Comparison of ENCODE assay signal across 8 cellular contexts in genomic region chr16:2838928-2839327, GRCh38. TPM values are rescaled to one million over a fixed set of nuclear protein-coding genes. Genes with fewer than 3 reads are reported as not detected.
A peak's percentile ranks its signal among the peaks of the same experiment; 100 is the strongest.
DNase-seq lines count a peak whose midpoint lies in the region; ATAC-seq, FAIRE-seq and TF ChIP-seq lines count a peak whose summit lies in the region.

No MANE protein-coding gene starts in this region.

- SMC1A ChIA-PET in GM12878 (lab: Charles Lee; ENCODE audit: uncharacterized antibody, unreplicated experiment) = interaction anchor here (0.6 to 2.2 kb wide), 3 partner anchors 29 to 68 kb away, joined by 3 to 16 read pairs (median 3); no protein-coding TSS in a partner anchor

- TF ChIP-seq EP300 in GM12878 (IDR thresholded peaks at IDR 0.05; ENCODE audit: borderline replicate concordance in 1 of 2, control insufficient read depth in 1 of 2, low read depth in 2 of 2, low read length in 2 of 2) = no peak

- H4K20me1 ChIP-seq in DND-41 (ENCODE audit: insufficient read depth, low read length) = no peaks in the 10 kb centered on the region
- H4K20me1 ChIP-seq in GM12878 (ENCODE audit: control insufficient read depth, insufficient read depth) = no peaks in the 10 kb centered on the region

- no peak overlapping the region for H3K4me3 ChIP-seq in DND-41 (ENCODE audit: low read depth in 1 of 2, low read length in 2 of 2)
- no peak overlapping the region for H3K4me3 ChIP-seq in GM12878
- no peak overlapping the region for H3K4me3 ChIP-seq in small intestine (ENCODE audit: low read depth in 1 of 2, low read length in 2 of 2)

- CTCF ChIA-PET in GM12878 (lab: Yijun Ruan, JAX) = interaction anchor here (0.6 to 3.1 kb wide), 23 partner anchors 10 to 184 kb away, joined by 3 to 22 read pairs (median 4); partner anchors contain the start of genes FLYWCH1, FLYWCH2 and HCFC1R1

- H3K4me2 ChIP-seq in DND-41 (ENCODE audit: insufficient read depth, low read length) (no peak overlapping the region), GM12878 (ENCODE audit: control insufficient read depth, insufficient read depth) (no peak overlapping the region)

- DNase-seq in DND-41 = peak; percentile 52
- peak; percentile 74 for DNase-seq in HuH-7.5 (ENCODE audit: low spot score)
- peak in 4 of 5 donors; percentile 37 to 63 (median 44) for DNase-seq in T-helper 1 cell
- no peak for DNase-seq in GM12878 (ENCODE audit: low read depth, low spot score)
- DNase-seq in iPS DF 19.7 (ENCODE audit: low read depth, low spot score) = peak; percentile 56
- DNase-seq in small intestine = peak; percentile 60

- in situ Hi-C loops in GM12878 (cut with MboI) = no loop called here

- H3K27ac ChIP-seq in DND-41 (ENCODE audit: low read length) = no peak overlapping the region
- H3K27ac ChIP-seq in GM12878 (ENCODE audit: control insufficient read depth, insufficient read depth) = no peak overlapping the region
- H3K27ac ChIP-seq in small intestine (ENCODE audit: low read depth in 1 of 2, low read length in 1 of 2) = no peak overlapping the region

- 26% methylated on average over 12 of the region's 12 CpGs for WGBS in GM12878 (ENCODE audit: insufficient coverage, insufficient replicate concordance, low lambda C conversion rate, missing lambda C conversion rate)
- 3 to 11% (median 5%) methylated on average over 7 to 12 of the region's 12 CpGs for WGBS in small intestine, 3 donors

- intact Hi-C loops in GM12878 (cut with micrococcal nuclease; ENCODE audit: unreplicated experiment) = loop anchor here (2.0 kb wide), 1 partner anchor 30 kb away; no protein-coding TSS in a partner anchor

- peak; percentile 63 for TF ChIP-seq RAD21 in GM12878 (IDR thresholded peaks at IDR 0.05; ENCODE audit: insufficient read depth, low read depth, low read length)

- BruUV-seq in GM12878 (replicated peaks; lab: Mats Ljungman, UMichigan) = no TSS peak

- H3K27me3 ChIP-seq in DND-41 (ENCODE audit: insufficient read depth, low read length, poor library complexity) (no peaks in the 10 kb centered on the region), GM12878 (replicated peaks in 1 of 2; ENCODE audit: control insufficient read depth in 2 of 2, insufficient read depth in 2 of 2, low read length in 1 of 2) (no peaks in the 10 kb centered on the region), small intestine (ENCODE audit: control insufficient read depth in 2 of 2, insufficient read depth in 2 of 2, low read length in 2 of 2) (no peaks in the 10 kb centered on the region)

- H3K36me3 ChIP-seq in DND-41 (ENCODE audit: insufficient read depth, low read length) (no peaks in the 10 kb centered on the region), GM12878 (ENCODE audit: control insufficient read depth in 2 of 2, insufficient read depth in 2 of 2, low read length in 1 of 2) (no peaks in the 10 kb centered on the region), small intestine (ENCODE audit: control insufficient read depth in 2 of 2, insufficient read depth in 2 of 2, low read length in 2 of 2) (no peaks in the 10 kb centered on the region)

- H3K4me1 ChIP-seq in DND-41 (ENCODE audit: insufficient read depth, low read length) (no peaks in the 10 kb centered on the region), GM12878 (ENCODE audit: control insufficient read depth, insufficient read depth, low read length) (peaks cover 9% of the 10 kb centered on the region; the same call in 1 of the 2 replicates), small intestine (ENCODE audit: control insufficient read depth in 2 of 2, insufficient read depth in 1 of 2, low read depth in 1 of 2, low read length in 1 of 2) (peaks cover 0 to 11% of the 10 kb centered on the region in 2 donors)

- POLR2A ChIA-PET in GM12878 (lab: Charles Lee) = interaction anchor here (0.8 kb wide), 1 partner anchor 29 kb away, joined by 4 read pairs; no protein-coding TSS in a partner anchor

- no peak for TF ChIP-seq POLR2A in GM12878 (IDR thresholded peaks at IDR 0.05; ENCODE audit: low read depth, low read length)

- ATAC-seq in DND-41 (ENCODE audit: insufficient read depth, low read depth) (peak; percentile 91), GM12878 (peak; percentile 97), HG03159 (IDR thresholded peaks at IDR 0.05; ENCODE audit: unreplicated experiment) (no peak), GM21528 (IDR thresholded peaks at IDR 0.05; ENCODE audit: low FRiP score, unreplicated experiment) (no peak)

- RAD21 ChIA-PET in GM12878 (lab: Charles Lee; ENCODE audit: unreplicated experiment) = interaction anchor here (0.8 to 3.1 kb wide), 4 partner anchors 25 to 131 kb away, joined by 3 to 26 read pairs (median 3); no protein-coding TSS in a partner anchor

- TF ChIP-seq CTCF in DND-41 (IDR thresholded peaks at IDR 0.05; ENCODE audit: borderline replicate concordance, extremely low read depth, low read length, poor library complexity, severe bottlenecking) (peak; percentile 88), GM12878 (IDR thresholded peaks at IDR 0.05 in 2 of 3, conservative IDR thresholded peaks at IDR 0.05 in 1 of 3; ENCODE audit: control insufficient read depth in 2 of 3, extremely low read depth in 1 of 3, insufficient read depth in 1 of 3, low read depth in 3 of 3, low read length in 3 of 3) (peak; percentile 70 to 82 (median 80))

- H3K79me2 ChIP-seq in DND-41 (ENCODE audit: insufficient read depth, low read length) = no peaks in the 10 kb centered on the region
- H3K79me2 ChIP-seq in GM12878 (ENCODE audit: control insufficient read depth, insufficient read depth, low read length) = no peaks in the 10 kb centered on the region

- no peak overlapping the region for H2AFZ ChIP-seq in DND-41 (ENCODE audit: low read depth, low read length)
- H2AFZ ChIP-seq in GM12878 (ENCODE audit: control insufficient read depth, low read depth, low read length) = no peak overlapping the region

- H3K9ac ChIP-seq in DND-41 (ENCODE audit: low read depth, low read length) = no peak overlapping the region
- no peak overlapping the region for H3K9ac ChIP-seq in GM12878 (ENCODE audit: control insufficient read depth, insufficient read depth, low read length)

- H3K9me3 ChIP-seq in DND-41 (ENCODE audit: insufficient read depth, low read length, severe bottlenecking) = no peaks in the 10 kb centered on the region
- peaks cover 3% of the 10 kb centered on the region; the same call in 1 of the 3 replicates for H3K9me3 ChIP-seq in GM12878 (replicated peaks; ENCODE audit: control insufficient read depth, insufficient read depth, low read length)
- H3K9me3 ChIP-seq in small intestine (ENCODE audit: control insufficient read depth, low read depth) = no peaks in the 10 kb centered on the region

- no peak for FAIRE-seq in GM12878 (lab: Jason Lieb, UNC)
- no peak for FAIRE-seq in small intestine (lab: Jason Lieb, UNC)

RNA-seq across cellular contexts. Expression of gene ZG16B, which starts 8.8 kb away (rescaled TPM):
- total RNA-seq in GM12878 (2013; cell fraction: nucleolus; rRNA removed) = 3.9 and 5.5 TPM in 2 replicates
- 6.8 and 10.0 TPM in 2 replicates for total RNA-seq in GM12878 (2014; rRNA removed)
- total RNA-seq in GM12878 (2014; rRNA removed; fragmentation: Illumina TruSeq; extraction: Trizol) = 5.4 and 6.1 TPM in 2 replicates
- 5.4 and 7.5 TPM in 2 replicates for total RNA-seq in GM12878 (2021)
- 9.6 TPM for polyA plus RNA-seq in GM12878 (2011; ENCODE audit: low read depth)
- polyA plus RNA-seq in GM12878 (2011; rRNA removed) = 1.2 and 2.3 TPM in 2 replicates
- 2.3 and 2.4 TPM in 2 replicates for polyA plus RNA-seq in GM12878 (2011; cell fraction: cytosol; rRNA removed)
- polyA plus RNA-seq in GM12878 (2011; cell fraction: nucleus; rRNA removed) = 0.56 and 2.3 TPM in 2 replicates
- polyA plus RNA-seq in GM12878 (2012) = 9.5 and 9.9 TPM in 2 replicates
- 5.6 and 8.2 TPM in 2 replicates for polyA plus RNA-seq in GM12878 (2014; fragmentation: Illumina TruSeq; extraction: Trizol)
- 1 to 10 TPM in 1 of 2 experiments, under 1 TPM in 1; 1.00 to 3.7 TPM for polyA plus RNA-seq in GM12878 (2014; fragmentation: Nextera tagmentation; extraction: Ambion mirVana)
- 9.6 and 11.6 TPM in 2 replicates for polyA plus RNA-seq in GM12878 (2014; rRNA removed)
- polyA plus RNA-seq in GM12878 (2016; fragmentation: Nextera tagmentation; extraction: Ambion mirVana) = 1 to 10 TPM; 8.2 to 8.6 TPM
- polyA minus RNA-seq in GM12878 (2011; rRNA and poly(A)+ RNA removed) = 0.52 and 1.3 TPM in 2 replicates
- polyA minus RNA-seq in GM12878 (2011; cell fraction: cytosol; rRNA and poly(A)+ RNA removed) = not detected in 2 replicates
- 0.60 and 0.77 TPM in 2 replicates for polyA minus RNA-seq in GM12878 (2011; cell fraction: nucleus; rRNA and poly(A)+ RNA removed)
- polyA plus RNA-seq in small intestine = 10 to 100 TPM in 2 of 3 donors, 1 to 10 TPM in 1; 5.2 to 19.9 (median 17.3) TPM

RNA-seq across cellular contexts. Expression of gene PRSS22, which starts 19.0 kb away (rescaled TPM):
- not detected in 2 replicates for total RNA-seq in GM12878 (2013; cell fraction: nucleolus; rRNA removed)
- total RNA-seq in GM12878 (2014; rRNA removed) (not detected in 2 replicates), GM12878 (2014; rRNA removed; fragmentation: Illumina TruSeq; extraction: Trizol) (not detected in 2 replicates), GM12878 (2021) (not detected in 2 replicates)
- polyA plus RNA-seq in GM12878 (2011; ENCODE audit: low read depth) = not detected
- polyA plus RNA-seq in GM12878 (2011; rRNA removed) (not detected in 2 replicates), GM12878 (2014; fragmentation: Illumina TruSeq; extraction: Trizol) (not detected in 2 replicates), GM12878 (2014; fragmentation: Nextera tagmentation; extraction: Ambion mirVana) (not detected), GM12878 (2014; rRNA removed) (not detected in 2 replicates), GM12878 (2016; fragmentation: Nextera tagmentation; extraction: Ambion mirVana) (not detected), small intestine (1 to 10 TPM in 2 of 3 donors, under 1 TPM in 1; 0.45 to 3.9 (median 1.4) TPM)
- polyA plus RNA-seq in GM12878 (2011; cell fraction: cytosol; rRNA removed) = not detected in 2 replicates
- polyA plus RNA-seq in GM12878 (2011; cell fraction: nucleus; rRNA removed) = not detected in 2 replicates
- not detected in 2 replicates for polyA plus RNA-seq in GM12878 (2012)
- polyA minus RNA-seq in GM12878 (2011; rRNA and poly(A)+ RNA removed) = not detected in 2 replicates
- polyA minus RNA-seq in GM12878 (2011; cell fraction: cytosol; rRNA and poly(A)+ RNA removed) = not detected in 2 replicates
- polyA minus RNA-seq in GM12878 (2011; cell fraction: nucleus; rRNA and poly(A)+ RNA removed) = not detected in 2 replicates

RNA-seq across cellular contexts. Expression of gene PRSS21, which starts 21.9 kb away (rescaled TPM):
- not detected in 2 replicates for total RNA-seq in GM12878 (2013; cell fraction: nucleolus; rRNA removed)
- total RNA-seq in GM12878 (2014; rRNA removed) = 34.3 and 40.1 TPM in 2 replicates
- 23.3 and 23.6 TPM in 2 replicates for total RNA-seq in GM12878 (2014; rRNA removed; fragmentation: Illumina TruSeq; extraction: Trizol)
- 49.8 and 58.3 TPM in 2 replicates for total RNA-seq in GM12878 (2021)
- polyA plus RNA-seq in GM12878 (2011; ENCODE audit: low read depth) = 23.8 TPM
- polyA plus RNA-seq in GM12878 (2011; rRNA removed) = not detected in 2 replicates
- not detected in 2 replicates for polyA plus RNA-seq in GM12878 (2011; cell fraction: cytosol; rRNA removed)
- polyA plus RNA-seq in GM12878 (2011; cell fraction: nucleus; rRNA removed) = 0.15 TPM in 1 of 2 replicates, not detected in the other
- polyA plus RNA-seq in GM12878 (2012) = 38.3 and 40.9 TPM in 2 replicates
- 27.2 and 34.7 TPM in 2 replicates for polyA plus RNA-seq in GM12878 (2014; fragmentation: Illumina TruSeq; extraction: Trizol)
- 10 to 100 TPM in 1 of 2 experiments, 1 to 10 TPM in 1; 5.3 to 18.4 TPM for polyA plus RNA-seq in GM12878 (2014; fragmentation: Nextera tagmentation; extraction: Ambion mirVana)
- 45.1 and 52.2 TPM in 2 replicates for polyA plus RNA-seq in GM12878 (2014; rRNA removed)
- polyA plus RNA-seq in GM12878 (2016; fragmentation: Nextera tagmentation; extraction: Ambion mirVana) = 10 to 100 TPM; 67.0 to 73.4 TPM
- not detected in 2 replicates for polyA minus RNA-seq in GM12878 (2011; rRNA and poly(A)+ RNA removed)
- 1.2 and 4.2 TPM in 2 replicates for polyA minus RNA-seq in GM12878 (2011; cell fraction: cytosol; rRNA and poly(A)+ RNA removed)
- polyA minus RNA-seq in GM12878 (2011; cell fraction: nucleus; rRNA and poly(A)+ RNA removed) = 1.1 TPM in 1 of 2 replicates, not detected in the other
- under 1 TPM in 1 of 3 donors, not detected in 2; 0.19 TPM for polyA plus RNA-seq in small intestine

RNA-seq across cellular contexts. Expression of gene PRSS41, which starts 40.7 kb away (rescaled TPM):
- not detected in 2 replicates for total RNA-seq in GM12878 (2013; cell fraction: nucleolus; rRNA removed)
- total RNA-seq in GM12878 (2014; rRNA removed) (not detected in 2 replicates), GM12878 (2014; rRNA removed; fragmentation: Illumina TruSeq; extraction: Trizol) (not detected in 2 replicates), GM12878 (2021) (not detected in 2 replicates)
- polyA plus RNA-seq in GM12878 (2011; ENCODE audit: low read depth) = not detected
- polyA plus RNA-seq in GM12878 (2011; rRNA removed) (not detected in 2 replicates), GM12878 (2014; fragmentation: Illumina TruSeq; extraction: Trizol) (not detected in 2 replicates), GM12878 (2014; fragmentation: Nextera tagmentation; extraction: Ambion mirVana) (not detected), GM12878 (2014; rRNA removed) (not detected in 2 replicates), GM12878 (2016; fragmentation: Nextera tagmentation; extraction: Ambion mirVana) (not detected), small intestine (not detected)
- polyA plus RNA-seq in GM12878 (2011; cell fraction: cytosol; rRNA removed) = not detected in 2 replicates
- polyA plus RNA-seq in GM12878 (2011; cell fraction: nucleus; rRNA removed) = not detected in 2 replicates
- polyA plus RNA-seq in GM12878 (2012) = not detected in 2 replicates
- not detected in 2 replicates for polyA minus RNA-seq in GM12878 (2011; rRNA and poly(A)+ RNA removed)
- not detected in 2 replicates for polyA minus RNA-seq in GM12878 (2011; cell fraction: cytosol; rRNA and poly(A)+ RNA removed)
- not detected in 2 replicates for polyA minus RNA-seq in GM12878 (2011; cell fraction: nucleus; rRNA and poly(A)+ RNA removed)

RNA-seq across cellular contexts. Expression of gene FLYWCH2, which starts 44.1 kb away (rescaled TPM):
- 10.5 and 11.0 TPM in 2 replicates for total RNA-seq in GM12878 (2013; cell fraction: nucleolus; rRNA removed)
- total RNA-seq in GM12878 (2014; rRNA removed) = 39.9 and 43.1 TPM in 2 replicates
- 9.1 and 11.7 TPM in 2 replicates for total RNA-seq in GM12878 (2014; rRNA removed; fragmentation: Illumina TruSeq; extraction: Trizol)
- total RNA-seq in GM12878 (2021) = 23.8 and 25.3 TPM in 2 replicates
- polyA plus RNA-seq in GM12878 (2011; ENCODE audit: low read depth) = 4.3 TPM
- 3.0 and 6.2 TPM in 2 replicates for polyA plus RNA-seq in GM12878 (2011; rRNA removed)
- 11.6 and 18.8 TPM in 2 replicates for polyA plus RNA-seq in GM12878 (2011; cell fraction: cytosol; rRNA removed)
- 11.1 and 12.1 TPM in 2 replicates for polyA plus RNA-seq in GM12878 (2011; cell fraction: nucleus; rRNA removed)
- polyA plus RNA-seq in GM12878 (2012) = 14.4 and 14.6 TPM in 2 replicates
- polyA plus RNA-seq in GM12878 (2014; fragmentation: Illumina TruSeq; extraction: Trizol) = 3.5 and 4.3 TPM in 2 replicates
- polyA plus RNA-seq in GM12878 (2014; fragmentation: Nextera tagmentation; extraction: Ambion mirVana) = 1 to 10 TPM in 1 of 2 experiments, under 1 TPM in 1; 0.27 to 1.8 TPM
- polyA plus RNA-seq in GM12878 (2014; rRNA removed) = 29.2 and 51.0 TPM in 2 replicates
- polyA plus RNA-seq in GM12878 (2016; fragmentation: Nextera tagmentation; extraction: Ambion mirVana) = 10 to 100 TPM; 29.5 to 30.2 TPM
- 1.2 and 4.6 TPM in 2 replicates for polyA minus RNA-seq in GM12878 (2011; rRNA and poly(A)+ RNA removed)
- polyA minus RNA-seq in GM12878 (2011; cell fraction: cytosol; rRNA and poly(A)+ RNA removed) = 5.0 and 9.8 TPM in 2 replicates
- 2.4 and 3.5 TPM in 2 replicates for polyA minus RNA-seq in GM12878 (2011; cell fraction: nucleus; rRNA and poly(A)+ RNA removed)
- polyA plus RNA-seq in small intestine = 10 to 100 TPM; 21.9 to 30.2 (median 24.6) TPM

Comparison
In these comparisons a context has a peak if more than half of its experiments do, and no peak if none do; other contexts are left out.
1. ATAC-seq: peak in DND-41 (single experiment) and GM12878 (single experiment); none in HG03159 (single experiment) and GM21528 (single experiment).